In the genomic region with DNA sequence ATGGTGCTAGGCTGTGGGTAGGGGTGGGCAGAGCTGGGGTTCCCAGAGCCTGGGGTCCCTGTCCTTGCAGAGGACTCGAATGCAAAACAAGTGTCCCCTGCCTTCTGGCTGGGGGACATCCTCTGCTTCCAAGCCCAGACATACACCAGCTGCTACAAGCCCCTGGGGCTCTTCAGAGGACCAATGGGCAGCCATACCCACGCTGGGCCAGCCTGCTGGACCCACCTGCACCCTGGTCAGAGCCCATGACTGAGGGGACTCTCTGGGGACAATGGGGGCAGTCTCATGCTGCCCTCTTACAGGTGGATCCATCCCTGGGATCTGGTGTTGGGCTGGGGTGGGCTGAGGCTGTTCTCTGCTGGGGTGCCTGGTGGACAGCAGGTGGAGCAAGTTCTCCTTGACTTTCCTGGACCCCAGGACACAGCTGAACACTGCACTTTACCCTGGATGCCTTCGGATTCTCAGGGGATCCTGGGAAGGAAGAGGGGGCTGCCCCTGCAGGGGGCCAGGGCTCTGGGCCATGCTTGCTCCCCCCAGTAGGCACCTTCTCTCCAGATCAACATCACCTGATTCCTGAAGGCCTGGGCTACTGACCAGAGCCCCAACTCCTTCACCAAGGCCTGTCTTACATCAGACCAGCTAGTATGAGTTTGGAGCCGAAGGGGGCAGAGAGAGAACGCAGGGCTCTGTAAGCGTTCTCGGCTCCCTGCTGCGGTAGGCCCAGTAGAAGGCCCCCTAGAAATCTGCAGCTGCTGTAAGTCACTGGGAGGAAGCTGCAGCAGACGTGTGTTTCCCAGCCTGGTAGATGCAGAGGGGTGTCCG, we compare ENCODE assay signal across 29 cellular contexts. TPM values are rescaled to one million over a fixed set of nuclear protein-coding genes. Genes with fewer than 3 reads are reported as not detected.
"Had no signal": no experiment of that assay in that cellular context is flagged by ENCODE, and none has a peak within 500 bp of the region (broad histone marks: within the 10 kb centered on the region; RNA-seq: fewer than 3 reads in every experiment).

No MANE protein-coding gene starts in this region.

- H3K27me3 ChIP-seq: esophagus squamous epithelium, gastroesophageal sphincter, pancreas, spleen, testis, tibial nerve, upper lobe of right lung, vagina had no signal

- H3K36me3 ChIP-seq: esophagus squamous epithelium, gastroesophageal sphincter, left ventricle myocardium inferior, lower lobe of right lung, pancreas, spleen, tibial nerve, upper lobe of right lung, vagina had no signal

- ATAC-seq: effector memory CD8-positive, alpha-beta T cell; gastroesophageal sphincter; left cardiac atrium; lower lobe of right lung; natural killer cell; pancreas; right cardiac atrium; stimulated activated naive B cell treated with anti-CD40 and anti-IgM and Interleukin-4, amounts not matched to agents 10 μg/mL and 1 μg/mL and 100 μg/mL, for 72 hours; stimulated activated naive CD8-positive, alpha-beta T cell treated with anti-CD3 and anti-CD28 coated beads, Interleukin-15, amount 100 ng/mL, for 72 hours had no signal

- H3K4me3 ChIP-seq: esophagus squamous epithelium, gastroesophageal sphincter, left ventricle myocardium inferior, lower lobe of right lung, pancreas, spleen, testis, tibial nerve, upper lobe of right lung, vagina had no signal

- DNase-seq: effector memory CD8-positive, alpha-beta T cell; esophagus squamous epithelium; foreskin fibroblast; glutamatergic neuron; immature natural killer cell; left cardiac atrium; left ventricle myocardium inferior; lower lobe of right lung; natural killer cell; nucleus accumbens; pancreas; right cardiac atrium; spleen; stimulated activated CD4-positive, alpha-beta T cell treated with anti-CD3 and anti-CD28 coated beads, Interleukin-15, amount 100 ng/mL, for 24 hours; stimulated activated CD4-positive, alpha-beta T cell treated with anti-CD3 and anti-CD28 coated beads, Interleukin-1b, Interleukin-23, amount 100 ng/mL, for 48 hours; stimulated activated CD4-positive, alpha-beta T cell treated with anti-CD3 and anti-CD28 coated beads, Interleukin-4, amount 100 ng/mL, for 24 hours; stimulated activated naive B cell treated with anti-CD40 and anti-IgM and Interleukin-4, amounts not matched to agents 10 μg/mL and 1 μg/mL and 100 μg/mL, for 72 hours; stimulated activated naive CD8-positive, alpha-beta T cell treated with anti-CD3 and anti-CD28 coated beads, Interleukin-15, amount 100 ng/mL, for 72 hours; testis; upper lobe of right lung had no signal

- H3K27ac Mint-ChIP-seq: effector memory CD8-positive, alpha-beta T cell; memory B cell; mesothelial cell of epicardium; stimulated activated naive B cell treated with anti-CD40 and anti-IgM and Interleukin-4, amounts not matched to agents 10 μg/mL and 1 μg/mL and 100 μg/mL, for 72 hours had no signal

- H3K4me1 ChIP-seq: esophagus squamous epithelium, gastroesophageal sphincter, left ventricle myocardium inferior, lower lobe of right lung, pancreas, spleen, testis, tibial nerve, upper lobe of right lung, vagina had no signal

- H3K4me3 Mint-ChIP-seq: effector memory CD8-positive, alpha-beta T cell; immature natural killer cell; memory B cell; mesothelial cell of epicardium; natural killer cell; neural crest cell; stimulated activated naive B cell treated with anti-CD40 and anti-IgM and Interleukin-4, amounts not matched to agents 10 μg/mL and 1 μg/mL and 100 μg/mL, for 72 hours; stimulated activated naive CD8-positive, alpha-beta T cell treated with anti-CD3 and anti-CD28 coated beads, Interleukin-15, amount 100 ng/mL, for 72 hours had no signal

- H3K4me1 Mint-ChIP-seq: mesothelial cell of epicardium; neural crest cell; stimulated activated naive B cell treated with anti-CD40 and anti-IgM and Interleukin-4, amounts not matched to agents 10 μg/mL and 1 μg/mL and 100 μg/mL, for 72 hours; stimulated activated naive CD8-positive, alpha-beta T cell treated with anti-CD3 and anti-CD28 coated beads, Interleukin-15, amount 100 ng/mL, for 72 hours had no signal

- H3K9me3 Mint-ChIP-seq: effector memory CD8-positive, alpha-beta T cell; immature natural killer cell; memory B cell; mesothelial cell of epicardium; natural killer cell; neural crest cell; stimulated activated naive B cell treated with anti-CD40 and anti-IgM and Interleukin-4, amounts not matched to agents 10 μg/mL and 1 μg/mL and 100 μg/mL, for 72 hours; stimulated activated naive CD8-positive, alpha-beta T cell treated with anti-CD3 and anti-CD28 coated beads, Interleukin-15, amount 100 ng/mL, for 72 hours had no signal

- H3K36me3 Mint-ChIP-seq: immature natural killer cell; memory B cell; mesothelial cell of epicardium; natural killer cell; stimulated activated naive B cell treated with anti-CD40 and anti-IgM and Interleukin-4, amounts not matched to agents 10 μg/mL and 1 μg/mL and 100 μg/mL, for 72 hours had no signal

- H3K9me3 ChIP-seq: esophagus squamous epithelium, gastroesophageal sphincter, left ventricle myocardium inferior, lower lobe of right lung, pancreas, spleen, testis, tibial nerve, upper lobe of right lung, vagina had no signal

- H3K27me3 Mint-ChIP-seq: stimulated activated naive CD8-positive, alpha-beta T cell treated with anti-CD3 and anti-CD28 coated beads, Interleukin-15, amount 100 ng/mL, for 72 hours had no signal

- H3K27ac ChIP-seq: esophagus squamous epithelium, gastroesophageal sphincter, left ventricle myocardium inferior, lower lobe of right lung, pancreas, spleen, testis, tibial nerve, upper lobe of right lung, vagina had no signal

RNA-seq across cellular contexts. Expression of a gene that starts 46.1 kb away (rescaled TPM):
- total RNA-seq: epithelial cell of proximal tubule, esophagus squamous epithelium, gastroesophageal sphincter, left cardiac atrium, left ventricle myocardium inferior, lower lobe of right lung, mesothelial cell of epicardium, myocyte, natural killer cell, neural crest cell, progenitor cell of endocrine pancreas, right cardiac atrium, spleen, tibial nerve, upper lobe of right lung, vagina had no signal
- polyA plus RNA-seq: immature natural killer cell, pancreas, right cardiac atrium, spleen had no signal
